Comparison of ENCODE assay signal across 14 cellular contexts in genomic region chr2:206354129-206354528, GRCh38.
"Had no signal": no experiment of that assay in that cellular context is flagged by ENCODE, and none has a peak within 500 bp of the region (broad histone marks: within the 10 kb centered on the region; RNA-seq: fewer than 3 reads in every experiment).

No MANE protein-coding gene starts in this region.

- H3K27me3 Mint-ChIP-seq: activated CD4-positive, alpha-beta memory T cell treated with anti-CD3 and anti-CD28 coated beads for 36 hours; activated naive CD8-positive, alpha-beta T cell treated with anti-CD3 and anti-CD28 coated beads, Interleukin-2, amount 10 ng/mL, durations not matched to agents 7 days and 5 days had no signal

- H3K4me3 Mint-ChIP-seq: activated CD4-positive, alpha-beta memory T cell treated with anti-CD3 and anti-CD28 coated beads for 36 hours; activated naive CD8-positive, alpha-beta T cell treated with anti-CD3 and anti-CD28 coated beads, Interleukin-2, amount 10 ng/mL, durations not matched to agents 7 days and 5 days; endodermal cell; nephron progenitor cell had no signal

- H3K9me3 ChIP-seq: left lung, testis had no signal

- H3K4me1 ChIP-seq: left lung, testis had no signal

- H3K27ac Mint-ChIP-seq: activated CD4-positive, alpha-beta memory T cell treated with anti-CD3 and anti-CD28 coated beads for 36 hours; activated naive CD8-positive, alpha-beta T cell treated with anti-CD3 and anti-CD28 coated beads, Interleukin-2, amount 10 ng/mL, durations not matched to agents 7 days and 5 days; endodermal cell; nephron progenitor cell had no signal

- H3K36me3 ChIP-seq: left lung had no signal

- DNase-seq: activated CD4-positive, alpha-beta memory T cell treated with anti-CD3 and anti-CD28 coated beads for 36 hours; activated CD4-positive, alpha-beta T cell treated with anti-CD3 and anti-CD28 coated beads for 1 hour; activated naive CD8-positive, alpha-beta T cell treated with anti-CD3 and anti-CD28 coated beads, Interleukin-2, amount 10 ng/mL, durations not matched to agents 7 days and 5 days; activated T-cell treated with anti-CD3 and anti-CD28 coated beads, Interleukin-2, amount 50 U/mL, for 48 hours; anterior cingulate cortex; endodermal cell; erythroblast; left lung; mesenchymal stem cell; nephron progenitor cell; stimulated activated CD4-positive, alpha-beta T cell treated with anti-CD3 and anti-CD28 coated beads, Interleukin-2, amount 100 ng/mL, for 24 hours; stimulated activated naive CD8-positive, alpha-beta T cell treated with anti-CD3 and anti-CD28 coated beads, Interleukin-15, Interleukin-2, amounts not matched to agents 100 U/mL and 50 U/mL, for 24 hours; testis had no signal

- H3K36me3 Mint-ChIP-seq: activated CD4-positive, alpha-beta memory T cell treated with anti-CD3 and anti-CD28 coated beads for 36 hours; activated naive CD8-positive, alpha-beta T cell treated with anti-CD3 and anti-CD28 coated beads, Interleukin-2, amount 10 ng/mL, durations not matched to agents 7 days and 5 days had no signal

- H3K27me3 ChIP-seq: left lung, testis had no signal

- H3K4me1 Mint-ChIP-seq: activated naive CD8-positive, alpha-beta T cell treated with anti-CD3 and anti-CD28 coated beads, Interleukin-2, amount 10 ng/mL, durations not matched to agents 7 days and 5 days; endodermal cell; nephron progenitor cell had no signal

- ATAC-seq: left lung; sciatic nerve; stimulated activated naive CD8-positive, alpha-beta T cell treated with anti-CD3 and anti-CD28 coated beads, Interleukin-15, Interleukin-2, amounts not matched to agents 100 U/mL and 50 U/mL, for 24 hours had no signal

- H3K27ac ChIP-seq: left lung, testis had no signal

- H3K4me3 ChIP-seq: left lung, testis had no signal
